18 cellular contexts compared by ENCODE assay signal in the genomic region with DNA sequence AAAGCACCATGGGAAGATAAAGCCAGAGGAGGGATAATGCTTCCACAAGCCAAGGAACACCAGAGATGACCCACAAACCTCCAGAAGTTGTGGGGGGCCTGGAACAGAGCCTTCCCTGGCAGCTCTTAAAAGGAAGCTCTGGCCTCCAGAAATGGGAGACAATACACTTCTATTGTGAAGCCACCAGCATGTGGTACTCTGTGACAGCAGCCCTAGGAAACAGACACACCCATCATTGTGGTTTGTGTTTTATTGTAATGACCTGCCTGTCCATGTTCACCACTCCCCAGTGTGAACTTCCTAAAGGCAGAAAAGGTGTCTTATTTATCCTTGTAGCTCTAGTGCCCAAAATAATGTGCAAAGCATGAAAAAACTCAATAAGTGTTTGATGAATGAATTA.
"Had no signal": no experiment of that assay in that cellular context is flagged by ENCODE, and none has a peak within 500 bp of the region (broad histone marks: within the 10 kb centered on the region; RNA-seq: fewer than 3 reads in every experiment).

No MANE protein-coding gene starts in this region.

- H3K36me3 ChIP-seq: prostate gland, thoracic aorta, upper lobe of right lung had no signal

- H3K9me3 Mint-ChIP-seq: activated CD8-positive, alpha-beta T cell treated with anti-CD3 and anti-CD28 coated beads for 36 hours; activated naive CD8-positive, alpha-beta T cell treated with anti-CD3 and anti-CD28 coated beads, Interleukin-2, amount 50 U/mL, for 24 hours had no signal

- H3K27me3 ChIP-seq: upper lobe of right lung had no signal

- ATAC-seq: activated CD4-positive, CD25-positive, alpha-beta regulatory T cell treated with anti-CD3 and anti-CD28 coated beads, Interleukin-2, amount 50 U/mL, for 24 hours; activated CD8-positive, alpha-beta T cell treated with anti-CD3 and anti-CD28 coated beads for 36 hours; activated naive CD8-positive, alpha-beta T cell treated with anti-CD3 and anti-CD28 coated beads, Interleukin-2, amount 50 U/mL, for 24 hours; activated T-cell treated with anti-CD3 and anti-CD28 coated beads, Interleukin-2, amount 50 U/mL, for 72 hours; foreskin keratinocyte; right cardiac atrium; upper lobe of right lung had no signal

- H3K27ac Mint-ChIP-seq: activated CD8-positive, alpha-beta T cell treated with anti-CD3 and anti-CD28 coated beads for 36 hours; activated naive CD8-positive, alpha-beta T cell treated with anti-CD3 and anti-CD28 coated beads, Interleukin-2, amount 50 U/mL, for 24 hours; activated T-cell treated with anti-CD3 and anti-CD28 coated beads, Interleukin-2, amount 50 U/mL, for 72 hours; nephron progenitor cell had no signal

- H3K27me3 Mint-ChIP-seq: activated CD8-positive, alpha-beta T cell treated with anti-CD3 and anti-CD28 coated beads for 36 hours; activated naive CD8-positive, alpha-beta T cell treated with anti-CD3 and anti-CD28 coated beads, Interleukin-2, amount 50 U/mL, for 24 hours had no signal

- H3K4me1 ChIP-seq: foreskin keratinocyte, prostate gland, upper lobe of right lung had no signal

- DNase-seq: activated CD8-positive, alpha-beta memory T cell treated with anti-CD3 and anti-CD28 coated beads, Interleukin-2, amount 50 U/mL, for 48 hours; activated CD8-positive, alpha-beta T cell treated with anti-CD3 and anti-CD28 coated beads for 36 hours; activated gamma-delta T cell treated with Interleukin-2 at 50 U/mL for 16 hours; activated naive CD8-positive, alpha-beta T cell treated with anti-CD3 and anti-CD28 coated beads, Interleukin-2, amount 50 U/mL, for 24 hours; activated T-cell treated with anti-CD3 and anti-CD28 coated beads, Interleukin-2, amount 50 U/mL, for 72 hours; aorta; cerebellar nuclear complex; effector CD8-positive, alpha-beta T cell; foreskin keratinocyte; kidney glomerular epithelial cell; nephron progenitor cell; right cardiac atrium; SW 1271; upper lobe of right lung had no signal

- H3K9me3 ChIP-seq: prostate gland, thoracic aorta, upper lobe of right lung had no signal

- H3K27ac ChIP-seq: foreskin keratinocyte, prostate gland, skin epidermis, thoracic aorta, upper lobe of right lung had no signal

- H3K4me3 ChIP-seq: prostate gland, skin epidermis, thoracic aorta, upper lobe of right lung had no signal

- H3K4me3 Mint-ChIP-seq: activated CD8-positive, alpha-beta T cell treated with anti-CD3 and anti-CD28 coated beads for 36 hours; activated naive CD8-positive, alpha-beta T cell treated with anti-CD3 and anti-CD28 coated beads, Interleukin-2, amount 50 U/mL, for 24 hours; activated T-cell treated with anti-CD3 and anti-CD28 coated beads, Interleukin-2, amount 50 U/mL, for 72 hours; nephron progenitor cell had no signal
